ENCODE assay signal across 12 cellular contexts in genomic region chr5:77282337-77283027, GRCh38.
A peak's percentile ranks its signal among the peaks of the same experiment; 100 is the strongest.
DNase-seq lines count a peak whose midpoint lies in the region; ATAC-seq, FAIRE-seq and TF ChIP-seq lines count a peak whose summit lies in the region.
"Had no signal": no experiment of that assay in that cellular context is flagged by ENCODE, and none has a peak within 500 bp of the region (broad histone marks: within the 10 kb centered on the region; RNA-seq: fewer than 3 reads in every experiment).

No MANE protein-coding gene starts in this region.

- H3K79me2 ChIP-seq in H1 (ENCODE audit: control insufficient read depth in 1 of 2, insufficient read depth in 2 of 2, low read length in 2 of 2) (no peaks in the 10 kb centered on the region), osteoblast (ENCODE audit: insufficient read depth, low read length) (no peaks in the 10 kb centered on the region)

- H3K27ac Mint-ChIP-seq in CD8-positive, alpha-beta memory T cell: no peak overlapping the region
- H3K27ac Mint-ChIP-seq: activated T-cell treated with anti-CD3 and anti-CD28 coated beads, Interleukin-2, amount 50 U/mL, for 24 hours had no signal

- H4K8ac ChIP-seq in H1 (ENCODE audit: extremely low read depth, insufficient read depth, low read length): no peak overlapping the region

- no peak overlapping the region for H3K4me3 Mint-ChIP-seq in CD8-positive, alpha-beta memory T cell
- H3K4me3 Mint-ChIP-seq: activated T-cell treated with anti-CD3 and anti-CD28 coated beads, Interleukin-2, amount 50 U/mL, for 24 hours had no signal

- H2AK5ac ChIP-seq in H1 (ENCODE audit: low read depth, low read length): no peak overlapping the region

- no peak overlapping the region for H2BK12ac ChIP-seq in H1 (ENCODE audit: low read depth, low read length)

- no peak overlapping the region for H2BK5ac ChIP-seq in H1 (ENCODE audit: low read depth, low read length)

- no peak overlapping the region for H2BK120ac ChIP-seq in H1 (replicated peaks; ENCODE audit: low read depth, low read length)

- CTCF ChIA-PET in H1 (lab: Charles Lee; ENCODE audit: partially characterized antibody): interaction anchor here (0.9 to 1.5 kb wide), 4 partner anchors 13 to 154 kb away, joined by 3 to 4 read pairs (median 4); no protein-coding TSS in a partner anchor
- CTCF ChIA-PET in CD8-positive, alpha-beta memory T cell (lab: Charles Lee): no interaction called here

- H3K4me1 ChIP-seq in H1 (replicated peaks in 1 of 4; ENCODE audit: control insufficient read depth in 3 of 4, insufficient read depth in 4 of 4, low read length in 3 of 4) (no peaks in the 10 kb centered on the region), osteoblast (ENCODE audit: insufficient read depth, low read length) (peaks cover 13% of the 10 kb centered on the region)
- H3K4me1 ChIP-seq in CD8-positive, alpha-beta memory T cell (ENCODE audit: insufficient read depth, low read length): no peaks in the 10 kb centered on the region

- TF ChIP-seq RAD21 in H1 (IDR thresholded peaks at IDR 0.05 in 1 of 2, conservative IDR thresholded peaks at IDR 0.05 in 1 of 2; ENCODE audit: low read depth in 2 of 2, low read length in 2 of 2): peak in 1 of 2 experiments; percentile 37; a peak in 2 of 4 replicates

- no peaks in the 10 kb centered on the region for H3K79me1 ChIP-seq in H1 (ENCODE audit: low read depth, low read length)

- H3K14ac ChIP-seq in H1 (ENCODE audit: insufficient read length): no peak overlapping the region

- H2BK20ac ChIP-seq in H1 (ENCODE audit: low read length): no peak overlapping the region

- no peak overlapping the region for H4K91ac ChIP-seq in H1 (replicated peaks; ENCODE audit: insufficient read length, low read length)

- no peak for ATAC-seq in GM21423 (IDR thresholded peaks at IDR 0.05; ENCODE audit: unreplicated experiment)

- no peaks in the 10 kb centered on the region for H3K36me3 Mint-ChIP-seq in CD8-positive, alpha-beta memory T cell

- H4K20me1 ChIP-seq in H1 (replicated peaks in 1 of 2; ENCODE audit: control insufficient read depth in 1 of 2, insufficient read depth in 2 of 2, low read length in 2 of 2) (no peaks in the 10 kb centered on the region), osteoblast (ENCODE audit: insufficient read depth, low read length) (no peaks in the 10 kb centered on the region)

- no peak overlapping the region for H3K4me2 ChIP-seq in H1 (ENCODE audit: insufficient read depth in 1 of 2, low read depth in 2 of 2, low read length in 2 of 2)
- peak overlapping the region; percentile 41 for H3K4me2 ChIP-seq in osteoblast (ENCODE audit: insufficient read depth, low read length)

- WGBS in H1 (ENCODE audit: extremely low coverage in 1 of 2, insufficient coverage in 1 of 2, insufficient read length in 1 of 2, insufficient replicate concordance in 2 of 2, low coverage in 1 of 2, low lambda C conversion rate in 2 of 2, missing lambda C conversion rate in 1 of 2), 2 experiments: 95% methylated on average over 11 of the region's 11 CpGs; no CpG with 5 or more reads in 1 of the 2 experiments

- no peak overlapping the region for H2BK15ac ChIP-seq in H1 (ENCODE audit: low read length)

- H3K9ac ChIP-seq in H1 (replicated peaks in 1 of 4; ENCODE audit: extremely low read depth in 1 of 4, low read depth in 3 of 4, low read length in 3 of 4): no peak overlapping the region; a peak in 1 of 7 replicates

- no peak for TF ChIP-seq EP300 in H1 (IDR thresholded peaks at IDR 0.05; ENCODE audit: borderline replicate concordance in 1 of 2, low read depth in 2 of 2, low read length in 2 of 2)

- no peaks in the 10 kb centered on the region for H3K23me2 ChIP-seq in H1 (ENCODE audit: low read depth, low read length)

- H3K9me3 ChIP-seq in H1 (ENCODE audit: insufficient read depth in 2 of 2, low read depth in 1 of 2, low read length in 1 of 2) (no peaks in the 10 kb centered on the region), osteoblast (ENCODE audit: low read depth, low read length) (no peaks in the 10 kb centered on the region)
- no peaks in the 10 kb centered on the region for H3K9me3 ChIP-seq in CD8-positive, alpha-beta memory T cell (ENCODE audit: low read length)

- H3K4me1 Mint-ChIP-seq in CD8-positive, alpha-beta memory T cell: peaks cover 0 to 6% (median 5%) of the 10 kb centered on the region in 3 donors

- no peak for TF ChIP-seq POLR2A in H1 (IDR thresholded peaks at IDR 0.05; ENCODE audit: control extremely low read depth in 1 of 2, low read depth in 2 of 2, low read length in 2 of 2)

- no peak overlapping the region for H4K5ac ChIP-seq in H1 (ENCODE audit: insufficient read length, low read depth, low read length)

- no peak overlapping the region for H3K4me3 ChIP-seq in H1 (ENCODE audit: extremely low read depth in 1 of 4, insufficient read depth in 2 of 4, low read depth in 3 of 4, low read length in 4 of 4)
- H3K4me3 ChIP-seq in osteoblast (ENCODE audit: insufficient read depth, low read length): no peak overlapping the region
- no peak overlapping the region for H3K4me3 ChIP-seq in CD8-positive, alpha-beta memory T cell (ENCODE audit: low read length)

- no peaks in the 10 kb centered on the region for H3K9me3 Mint-ChIP-seq in CD8-positive, alpha-beta memory T cell
- H3K9me3 Mint-ChIP-seq: activated T-cell treated with anti-CD3 and anti-CD28 coated beads, Interleukin-2, amount 50 U/mL, for 24 hours had no signal

- no peak overlapping the region for H3K18ac ChIP-seq in H1 (ENCODE audit: extremely low read depth, low read length)

- no peak overlapping the region for H3K4ac ChIP-seq in H1 (replicated peaks; ENCODE audit: insufficient read length, low read depth, low read length)

- POLR2A ChIA-PET in H1 (lab: Charles Lee; ENCODE audit: partially characterized antibody): no interaction called here
- POLR2A ChIA-PET in CD8-positive, alpha-beta memory T cell (lab: Charles Lee): no interaction called here

- peaks cover 4 to 5% of the 10 kb centered on the region in 2 donors for H3K27me3 Mint-ChIP-seq in CD8-positive, alpha-beta memory T cell
- H3K27me3 Mint-ChIP-seq: activated T-cell treated with anti-CD3 and anti-CD28 coated beads, Interleukin-2, amount 50 U/mL, for 24 hours had no signal

- H3K56ac ChIP-seq in H1 (replicated peaks; ENCODE audit: insufficient read length, low read depth, low read length): no peak overlapping the region

- H2AFZ ChIP-seq in H1 (ENCODE audit: low read length) (no peak overlapping the region), osteoblast (ENCODE audit: low read length) (peak overlapping the region; percentile 60)

- DNase-seq in ELR (ENCODE audit: low read depth): peak; percentile 83
- DNase-seq in NCI-H460 (ENCODE audit: extremely low read depth, low read depth): peak; percentile 59
- DNase-seq in H1 (ENCODE audit: low read depth in 1 of 2, low spot score in 2 of 2): no peak
- peak; percentile 77 for DNase-seq in osteoblast (ENCODE audit: insufficient read length, low spot score, missing footprints)
- no peak for DNase-seq in DMS153 (lab: John Stamatoyannopoulos, UW)
- no peak for DNase-seq in CD8-positive, alpha-beta memory T cell
- DNase-seq in DMS153 treated with DMSO at 0.1 percent for 48 hours (lab: John Stamatoyannopoulos, UW; ENCODE audit: unreplicated experiment): no peak
- DNase-seq: activated T-cell treated with anti-CD3 and anti-CD28 coated beads, Interleukin-2, amount 50 U/mL, for 24 hours; NCI-H524; occipital lobe; T1000 had no signal

- H3K27ac ChIP-seq in H1 (ENCODE audit: low read depth, low read length) (no peak overlapping the region), osteoblast (ENCODE audit: low read depth, low read length) (peak overlapping the region; percentile 51)
- H3K27ac ChIP-seq in CD8-positive, alpha-beta memory T cell (ENCODE audit: low read depth, low read length): no peak overlapping the region

- H3K27me3 ChIP-seq in H1 (replicated peaks in 1 of 4; ENCODE audit: control insufficient read depth in 3 of 4, extremely low read depth in 1 of 4, insufficient read depth in 3 of 4, low read length in 3 of 4) (no peaks in the 10 kb centered on the region), osteoblast (ENCODE audit: insufficient read depth, low read length) (no peaks in the 10 kb centered on the region)
- H3K27me3 ChIP-seq in CD8-positive, alpha-beta memory T cell (ENCODE audit: insufficient read depth, low read length, poor library complexity, severe bottlenecking): no peaks in the 10 kb centered on the region

- FAIRE-seq in H1 (lab: Jason Lieb, UNC): no peak

- TF ChIP-seq CTCF in H1 (IDR thresholded peaks at IDR 0.05; ENCODE audit: control extremely low read depth in 1 of 3, insufficient read depth in 1 of 3, low read depth in 1 of 3, low read length in 3 of 3) (peak; percentile 22 to 44 (median 40); a peak in 3 of 4 replicates), osteoblast (IDR thresholded peaks at IDR 0.05; ENCODE audit: extremely low read depth, low read depth, low read length) (peak; percentile 43)

- no peaks in the 10 kb centered on the region for H3K36me3 ChIP-seq in H1 (ENCODE audit: control insufficient read depth in 2 of 4, insufficient read depth in 4 of 4, low read length in 3 of 4)
- no peaks in the 10 kb centered on the region for H3K36me3 ChIP-seq in osteoblast (ENCODE audit: insufficient read depth, low read length)
- H3K36me3 ChIP-seq in CD8-positive, alpha-beta memory T cell (ENCODE audit: insufficient read depth, low read length): no peaks in the 10 kb centered on the region

- no peak overlapping the region for H3K23ac ChIP-seq in H1 (ENCODE audit: insufficient read length)

TF ChIP-seq in H1, 55 proteins besides CTCF, POLR2A, EP300 and RAD21 (continues in another document):
- no peak for TF ChIP-seq ATF3 (IDR thresholded peaks at IDR 0.05; ENCODE audit: insufficient read depth, low read depth, low read length)
- no peak for TF ChIP-seq RXRA (IDR thresholded peaks at IDR 0.05; ENCODE audit: insufficient read depth, low read depth, low read length)
- no peak for TF ChIP-seq GTF2F1 (IDR thresholded peaks at IDR 0.05; ENCODE audit: borderline replicate concordance, low read depth, low read length)

Comparison
In these comparisons a context has a peak if more than half of its experiments do, and no peak if none do; other contexts are left out.
1. DNase-seq: peak in ELR (single experiment), NCI-H460 (single experiment) and osteoblast (single experiment); none in H1 (0 of 2), DMS153 (single experiment), CD8-positive, alpha-beta memory T cell (0 of 5) and DMS153 treated with DMSO at 0.1 percent for 48 hours (single experiment).